In genomic region chr6:148757944-148758343, GRCh38 we compare ENCODE assay signal across 13 cellular contexts. TPM values are rescaled to one million over a fixed set of nuclear protein-coding genes. Genes with fewer than 3 reads are reported as not detected.
DNase-seq lines count a peak whose midpoint lies in the region; ATAC-seq, FAIRE-seq and TF ChIP-seq lines count a peak whose summit lies in the region.
"Had no signal": no experiment of that assay in that cellular context is flagged by ENCODE, and none has a peak within 500 bp of the region (broad histone marks: within the 10 kb centered on the region; RNA-seq: fewer than 3 reads in every experiment).

No MANE protein-coding gene starts in this region.

- H3K9me3 Mint-ChIP-seq in CD8-positive, alpha-beta memory T cell, result no peaks in the 10 kb centered on the region
- H3K9me3 Mint-ChIP-seq in IgD-negative memory B cell (peaks cover 0 to 6% (median 0%) of the 10 kb centered on the region in 3 donors), brain (peaks cover 0 to 9% (median 0%) of the 10 kb centered on the region in 5 experiments)

- H3K36me3 Mint-ChIP-seq in CD8-positive, alpha-beta memory T cell, result no peaks in the 10 kb centered on the region
- H3K36me3 Mint-ChIP-seq in IgD-negative memory B cell (peaks cover 2% of the 10 kb centered on the region), brain (no peaks in the 10 kb centered on the region)

- H3K4me1 ChIP-seq in CD8-positive, alpha-beta memory T cell (ENCODE audit: insufficient read depth, low read length), result peaks cover 34% of the 10 kb centered on the region

- CTCF ChIA-PET in CD8-positive, alpha-beta memory T cell (lab: Charles Lee), result interaction anchor here (5.7 kb wide), 1 partner anchor 9 kb away, joined by 46 read pairs; the partner anchor contains the start of gene UST

- no peaks in the 10 kb centered on the region for H3K9me3 ChIP-seq in CD8-positive, alpha-beta memory T cell (ENCODE audit: low read length)

- no peak for DNase-seq in CD8-positive, alpha-beta memory T cell
- DNase-seq in GM19239 (ENCODE audit: insufficient read length, low spot score) (no peak), GM19240 (ENCODE audit: insufficient read length, low spot score) (no peak), HTR-8/SVneo (ENCODE audit: insufficient read length, low spot score) (no peak), OCI-M2 (lab: John Stamatoyannopoulos, UW; ENCODE audit: unreplicated experiment) (no peak)
- DNase-seq: foreskin keratinocyte, kidney, NCI-H1694, NCI-H82, right cardiac atrium had no signal

- POLR2A ChIA-PET in CD8-positive, alpha-beta memory T cell (lab: Charles Lee), result interaction anchor here (4.2 kb wide), 1 partner anchor 9 kb away, joined by 39 read pairs; the partner anchor contains the start of gene UST

- peaks cover 52 to 75% (median 66%) of the 10 kb centered on the region in 3 donors for H3K4me1 Mint-ChIP-seq in CD8-positive, alpha-beta memory T cell
- H3K4me1 Mint-ChIP-seq in IgD-negative memory B cell (peaks cover 48 to 62% (median 49%) of the 10 kb centered on the region in 3 donors), brain (peaks cover 52% of the 10 kb centered on the region)

- no peaks in the 10 kb centered on the region for H3K27me3 ChIP-seq in CD8-positive, alpha-beta memory T cell (ENCODE audit: insufficient read depth, low read length, poor library complexity, severe bottlenecking)
- H3K27me3 ChIP-seq: foreskin keratinocyte had no signal

- no peaks in the 10 kb centered on the region for H3K36me3 ChIP-seq in CD8-positive, alpha-beta memory T cell (ENCODE audit: insufficient read depth, low read length)

- no peak for TF ChIP-seq CTCF in brain (conservative IDR thresholded peaks at IDR 0.05)

- H3K27ac Mint-ChIP-seq in CD8-positive, alpha-beta memory T cell, result peak overlapping the region; percentile 58 to 90 (median 81)
- H3K27ac Mint-ChIP-seq in IgD-negative memory B cell (peak overlapping the region; percentile 96 to 98 (median 98)), brain (peak overlapping the region in 4 of 5 experiments; percentile 3 to 47 (median 26))

- H3K27ac ChIP-seq in CD8-positive, alpha-beta memory T cell (ENCODE audit: low read depth, low read length), result no peak overlapping the region
- H3K27ac ChIP-seq: foreskin keratinocyte had no signal

- H3K4me3 ChIP-seq in CD8-positive, alpha-beta memory T cell (ENCODE audit: low read length), result no peak overlapping the region

- FAIRE-seq in GM19239 (lab: Jason Lieb, UNC) (peak; percentile 31), HTR-8/SVneo (lab: Jason Lieb, UNC) (no peak)
- FAIRE-seq: kidney had no signal

- peak overlapping the region; percentile 22 to 82 (median 67) for H3K4me3 Mint-ChIP-seq in CD8-positive, alpha-beta memory T cell
- peak overlapping the region in 3 of 4 donors; percentile 35 to 50 (median 43) for H3K4me3 Mint-ChIP-seq in IgD-negative memory B cell
- H3K4me3 Mint-ChIP-seq in brain, result no peak overlapping the region

- H3K27me3 Mint-ChIP-seq in CD8-positive, alpha-beta memory T cell, result peaks cover 0 to 3% of the 10 kb centered on the region in 2 donors
- H3K27me3 Mint-ChIP-seq in IgD-negative memory B cell (peaks cover 2% of the 10 kb centered on the region), brain (no peaks in the 10 kb centered on the region)

- ATAC-seq in HG03439 (IDR thresholded peaks at IDR 0.05; ENCODE audit: unreplicated experiment), result no peak
- ATAC-seq: foreskin keratinocyte had no signal

RNA-seq across cellular contexts. Expression of gene UST, which starts 11.1 kb away (rescaled TPM):
- 1 to 10 TPM; 6.4 to 7.8 TPM for total RNA-seq in CD8-positive, alpha-beta memory T cell
- 2.4 TPM for polyA plus RNA-seq in CD8-positive, alpha-beta memory T cell
- 1.3 TPM for polyA plus RNA-seq in IgD-negative memory B cell
- polyA plus RNA-seq in brain (ENCODE audit: insufficient read depth, low read depth, low replicate concordance), result 30.5 TPM

Comparison
In these comparisons a context has a peak if more than half of its experiments do, and no peak if none do; other contexts are left out.
1. H3K27ac Mint-ChIP-seq: peak in every context shown above with its lines; median percentile 98 in IgD-negative memory B cell; 81 in CD8-positive, alpha-beta memory T cell; 26 in brain.
2. H3K4me3 Mint-ChIP-seq: peak in CD8-positive, alpha-beta memory T cell (7 of 7) and IgD-negative memory B cell (3 of 4); none in brain (0 of 5).